In the genomic region with DNA sequence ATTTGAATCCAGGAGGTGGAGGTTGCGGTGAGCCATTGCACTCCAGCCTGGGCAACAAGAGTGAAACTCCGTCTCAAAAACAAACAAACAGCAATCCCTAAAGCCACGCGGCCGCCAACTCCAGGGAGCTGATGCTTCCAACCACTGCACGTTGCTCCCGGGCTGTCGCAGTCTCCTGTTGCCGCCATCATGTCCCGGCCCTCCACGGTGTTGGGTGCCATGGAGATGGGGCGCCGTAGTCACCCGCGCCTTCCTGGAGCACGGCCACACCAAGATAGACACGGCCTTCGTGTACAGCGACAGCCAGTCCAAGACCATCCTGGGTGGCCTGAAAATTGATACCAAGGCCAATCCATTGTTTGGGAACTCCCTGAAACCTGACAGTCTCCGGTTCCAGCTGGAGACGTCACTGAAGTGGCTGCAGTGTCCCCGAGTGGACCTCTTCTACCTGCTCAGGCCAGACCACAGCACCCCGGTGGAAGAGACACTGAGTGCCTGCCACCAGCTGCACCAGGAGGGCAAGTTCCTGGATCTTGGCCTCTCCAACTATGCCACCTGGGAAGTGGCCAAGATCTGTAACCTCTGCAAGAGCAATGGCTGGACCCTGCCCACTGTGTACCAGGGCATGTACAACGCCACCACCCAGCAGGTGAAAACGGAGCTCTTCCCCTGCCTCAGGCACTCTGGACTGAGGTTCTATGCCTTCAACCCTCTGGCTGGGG, we compare ENCODE assay signal across 1 cellular context.
TF ChIP-seq lines count a peak whose summit lies in the region.

No MANE protein-coding gene starts in this region.

TF ChIP-seq in GM12878, 131 proteins besides CTCF, POLR2A, EP300 and RAD21 (continued from another document):
- TF ChIP-seq, protein P1, sequence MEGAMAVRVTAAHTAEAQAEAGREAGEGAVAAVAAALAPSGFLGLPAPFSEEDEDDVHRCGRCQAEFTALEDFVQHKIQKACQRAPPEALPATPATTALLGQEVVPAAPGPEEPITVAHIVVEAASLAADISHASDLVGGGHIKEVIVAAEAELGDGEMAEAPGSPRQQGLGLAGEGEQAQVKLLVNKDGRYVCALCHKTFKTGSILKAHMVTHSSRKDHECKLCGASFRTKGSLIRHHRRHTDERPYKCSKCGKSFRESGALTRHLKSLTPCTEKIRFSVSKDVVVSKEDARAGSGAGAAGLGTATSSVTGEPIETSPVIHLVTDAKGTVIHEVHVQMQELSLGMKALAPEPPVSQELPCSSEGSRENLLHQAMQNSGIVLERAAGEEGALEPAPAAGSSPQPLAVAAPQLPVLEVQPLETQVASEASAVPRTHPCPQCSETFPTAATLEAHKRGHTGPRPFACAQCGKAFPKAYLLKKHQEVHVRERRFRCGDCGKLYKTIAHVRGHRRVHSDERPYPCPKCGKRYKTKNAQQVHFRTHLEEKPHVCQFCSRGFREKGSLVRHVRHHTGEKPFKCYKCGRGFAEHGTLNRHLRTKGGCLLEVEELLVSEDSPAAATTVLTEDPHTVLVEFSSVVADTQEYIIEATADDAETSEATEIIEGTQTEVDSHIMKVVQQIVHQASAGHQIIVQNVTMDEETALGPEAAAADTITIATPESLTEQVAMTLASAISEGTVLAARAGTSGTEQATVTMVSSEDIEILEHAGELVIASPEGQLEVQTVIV (IDR thresholded peaks at IDR 0.05; ENCODE audit: borderline replicate concordance, partially characterized antibody), result no peak
- no peak for TF ChIP-seq CREB1 (IDR thresholded peaks at IDR 0.05; ENCODE audit: low read depth)
- TF ChIP-seq, protein P2, sequence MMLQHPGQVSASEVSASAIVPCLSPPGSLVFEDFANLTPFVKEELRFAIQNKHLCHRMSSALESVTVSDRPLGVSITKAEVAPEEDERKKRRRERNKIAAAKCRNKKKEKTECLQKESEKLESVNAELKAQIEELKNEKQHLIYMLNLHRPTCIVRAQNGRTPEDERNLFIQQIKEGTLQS (IDR thresholded peaks at IDR 0.05; ENCODE audit: borderline replicate concordance, extremely low read depth, low read depth, low read length), result no peak
